24 cellular contexts compared by ENCODE assay signal in the genomic region with DNA sequence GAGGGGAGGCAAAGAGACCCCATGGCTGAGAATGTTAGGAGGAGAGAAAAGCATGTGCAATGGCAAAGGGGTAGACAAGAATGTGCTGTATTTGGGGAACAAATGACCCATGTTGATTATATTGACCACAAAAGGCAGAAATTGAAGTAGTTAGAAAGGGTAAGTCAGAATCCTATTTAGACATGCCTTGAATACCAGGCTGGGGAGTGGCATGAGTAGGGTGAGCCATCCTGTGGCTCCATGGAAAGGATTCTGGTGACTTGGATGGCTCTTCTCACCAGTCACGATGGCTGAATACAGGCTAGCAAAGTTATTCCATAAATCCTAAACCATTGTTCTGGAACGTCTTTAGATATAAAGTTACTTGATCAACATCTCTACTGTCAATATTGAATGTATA.
"Had no signal": no experiment of that assay in that cellular context is flagged by ENCODE, and none has a peak within 500 bp of the region (broad histone marks: within the 10 kb centered on the region; RNA-seq: fewer than 3 reads in every experiment).

No MANE protein-coding gene starts in this region.

- H3K4me1 ChIP-seq: breast epithelium, colonic mucosa, upper lobe of left lung had no signal

- H3K4me3 ChIP-seq: breast epithelium, colonic mucosa, dorsolateral prefrontal cortex, heart left ventricle, mucosa of descending colon, upper lobe of left lung had no signal

- DNase-seq: activated CD4-positive, alpha-beta T cell treated with anti-CD3 and anti-CD28 coated beads, Interleukin-2, amount 50 U/mL, for 1 hour; activated CD4-positive, CD25-positive, alpha-beta regulatory T cell treated with anti-CD3 and anti-CD28 coated beads, Interleukin-2, amount 50 U/mL, for 72 hours; activated CD8-positive, alpha-beta T cell treated with anti-CD3 and anti-CD28 coated beads, Interleukin-2, amount 10 ng/mL, durations not matched to agents 7 days and 5 days; activated gamma-delta T cell treated with Interleukin-2 at 50 U/mL for 16 hours; aorta; colonic mucosa; dorsolateral prefrontal cortex; heart left ventricle; islet precursor cell; left cardiac atrium; mesenchymal stem cell; mucosa of descending colon; naive thymus-derived CD4-positive, alpha-beta T cell; occipital lobe; stimulated activated CD4-positive, alpha-beta T cell treated with anti-CD3 and anti-CD28 coated beads, Interleukin-2, amount 100 ng/mL, for 48 hours; stimulated activated naive CD4-positive, alpha-beta T cell; T-cell; upper lobe of left lung; WERI-Rb-1 had no signal

- H3K4me3 Mint-ChIP-seq: activated CD8-positive, alpha-beta T cell treated with anti-CD3 and anti-CD28 coated beads, Interleukin-2, amount 10 ng/mL, durations not matched to agents 7 days and 5 days; activated naive CD4-positive, alpha-beta T cell treated with anti-CD3 and anti-CD28 coated beads, Interleukin-2, amount 50 U/mL, for 24 hours; naive thymus-derived CD4-positive, alpha-beta T cell; neural crest cell; T-cell; T-helper 2 cell treated with Interferon-gamma antibody and Interleukin-4, amounts not matched to agents 5 μg/mL and 100 μg/mL, for 36 hours had no signal

- H3K27me3 Mint-ChIP-seq: T-cell had no signal

- H3K36me3 Mint-ChIP-seq: activated naive CD4-positive, alpha-beta T cell treated with anti-CD3 and anti-CD28 coated beads, Interleukin-2, amount 50 U/mL, for 24 hours; T-cell had no signal

- H3K27ac Mint-ChIP-seq: activated CD8-positive, alpha-beta T cell treated with anti-CD3 and anti-CD28 coated beads, Interleukin-2, amount 10 ng/mL, durations not matched to agents 7 days and 5 days; activated naive CD4-positive, alpha-beta T cell treated with anti-CD3 and anti-CD28 coated beads, Interleukin-2, amount 50 U/mL, for 24 hours; naive thymus-derived CD4-positive, alpha-beta T cell; T-cell; T-helper 2 cell treated with Interferon-gamma antibody and Interleukin-4, amounts not matched to agents 5 μg/mL and 100 μg/mL, for 36 hours had no signal

- H3K27ac ChIP-seq: breast epithelium, colonic mucosa, dorsolateral prefrontal cortex, heart left ventricle, upper lobe of left lung, WERI-Rb-1 had no signal

- H3K9me3 Mint-ChIP-seq: activated naive CD4-positive, alpha-beta T cell treated with anti-CD3 and anti-CD28 coated beads, Interleukin-2, amount 50 U/mL, for 24 hours; neural crest cell; T-cell; T-helper 2 cell treated with Interferon-gamma antibody and Interleukin-4, amounts not matched to agents 5 μg/mL and 100 μg/mL, for 36 hours had no signal

- H3K4me1 Mint-ChIP-seq: activated naive CD4-positive, alpha-beta T cell treated with anti-CD3 and anti-CD28 coated beads, Interleukin-2, amount 50 U/mL, for 24 hours; naive thymus-derived CD4-positive, alpha-beta T cell; neural crest cell; T-cell had no signal

- H3K36me3 ChIP-seq: breast epithelium, colonic mucosa, heart left ventricle, upper lobe of left lung, WERI-Rb-1 had no signal

- H3K9me3 ChIP-seq: breast epithelium, colonic mucosa, heart left ventricle, mucosa of descending colon, upper lobe of left lung had no signal

- H3K27me3 ChIP-seq: breast epithelium, colonic mucosa, dorsolateral prefrontal cortex, heart left ventricle, upper lobe of left lung had no signal

- ATAC-seq: activated CD8-positive, alpha-beta T cell treated with anti-CD3 and anti-CD28 coated beads, Interleukin-2, amount 10 ng/mL, durations not matched to agents 7 days and 5 days; heart left ventricle; left cardiac atrium; mucosa of descending colon; naive thymus-derived CD4-positive, alpha-beta T cell; sciatic nerve; T-cell had no signal
